ENCODE assay signal across 1 cellular context in the genomic region with DNA sequence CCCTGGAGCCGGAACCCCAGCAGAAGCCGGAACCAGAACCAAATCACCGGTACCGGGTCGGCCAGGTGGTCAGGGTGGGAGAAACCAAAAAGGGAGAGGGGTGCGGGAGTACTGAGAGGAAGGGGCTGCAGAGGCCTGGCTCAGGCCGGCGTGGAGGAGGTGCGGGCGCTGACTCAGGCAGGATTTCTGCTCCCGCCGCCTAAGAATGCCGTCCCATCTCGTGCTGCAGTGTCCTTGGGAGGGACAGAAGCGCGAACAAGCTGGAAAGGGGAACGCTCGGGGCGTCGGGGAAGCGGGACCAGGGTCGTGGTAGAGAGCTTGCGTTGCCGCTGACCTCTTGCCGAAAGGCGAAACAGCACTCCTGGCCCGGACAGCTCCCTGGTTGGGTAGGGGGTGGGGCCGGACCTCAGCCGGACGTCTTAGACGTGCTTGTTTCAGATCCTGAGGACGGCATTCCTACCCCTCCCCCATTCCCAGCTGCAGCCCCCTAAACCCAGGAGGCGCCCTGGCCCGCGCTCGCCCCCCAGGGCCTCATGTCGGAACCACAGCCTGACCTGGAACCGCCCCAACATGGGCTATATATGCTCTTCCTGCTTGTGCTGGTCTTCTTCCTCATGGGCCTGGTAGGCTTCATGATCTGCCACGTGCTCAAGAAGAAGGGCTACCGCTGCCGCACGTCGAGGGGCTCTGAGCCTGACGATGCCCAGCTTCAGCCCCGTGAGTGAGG.
TF ChIP-seq lines count a peak whose summit lies in the region.

No MANE protein-coding gene starts in this region.

TF ChIP-seq in K562, 482 proteins besides CTCF, POLR2A, EP300 and RAD21 (continued from another document):
- TF ChIP-seq ZBTB7A (IDR thresholded peaks at IDR 0.05; ENCODE audit: borderline replicate concordance, control insufficient read depth, low read depth, low read length) (peak; percentile 76; the same call in 1 of the 2 replicates), NR2C2 (CRISPR knock-in tag; IDR thresholded peaks at IDR 0.05) (peak; percentile 51; the same call in 1 of the 2 replicates), NR2C2 (tag; IDR thresholded peaks at IDR 0.05) (peak; percentile 42; the same call in 1 of the 2 replicates), MIER1 (IDR thresholded peaks at IDR 0.05; ENCODE audit: low read depth) (peak; percentile 91), GABPA (tag; conservative IDR thresholded peaks at IDR 0.05; ENCODE audit: low read depth) (0 out of 2 replicates have a peak, but pooled peaks have one; percentile 11), KDM1A (IDR thresholded peaks at IDR 0.05) (0 out of 4 replicates have a peak, but pooled peaks of 1 of the 2 experiments have one; percentile 27), ETV1 (tag; conservative IDR thresholded peaks at IDR 0.05; ENCODE audit: low read depth) (peak; percentile 53)
- TF ChIP-seq, protein P1, sequence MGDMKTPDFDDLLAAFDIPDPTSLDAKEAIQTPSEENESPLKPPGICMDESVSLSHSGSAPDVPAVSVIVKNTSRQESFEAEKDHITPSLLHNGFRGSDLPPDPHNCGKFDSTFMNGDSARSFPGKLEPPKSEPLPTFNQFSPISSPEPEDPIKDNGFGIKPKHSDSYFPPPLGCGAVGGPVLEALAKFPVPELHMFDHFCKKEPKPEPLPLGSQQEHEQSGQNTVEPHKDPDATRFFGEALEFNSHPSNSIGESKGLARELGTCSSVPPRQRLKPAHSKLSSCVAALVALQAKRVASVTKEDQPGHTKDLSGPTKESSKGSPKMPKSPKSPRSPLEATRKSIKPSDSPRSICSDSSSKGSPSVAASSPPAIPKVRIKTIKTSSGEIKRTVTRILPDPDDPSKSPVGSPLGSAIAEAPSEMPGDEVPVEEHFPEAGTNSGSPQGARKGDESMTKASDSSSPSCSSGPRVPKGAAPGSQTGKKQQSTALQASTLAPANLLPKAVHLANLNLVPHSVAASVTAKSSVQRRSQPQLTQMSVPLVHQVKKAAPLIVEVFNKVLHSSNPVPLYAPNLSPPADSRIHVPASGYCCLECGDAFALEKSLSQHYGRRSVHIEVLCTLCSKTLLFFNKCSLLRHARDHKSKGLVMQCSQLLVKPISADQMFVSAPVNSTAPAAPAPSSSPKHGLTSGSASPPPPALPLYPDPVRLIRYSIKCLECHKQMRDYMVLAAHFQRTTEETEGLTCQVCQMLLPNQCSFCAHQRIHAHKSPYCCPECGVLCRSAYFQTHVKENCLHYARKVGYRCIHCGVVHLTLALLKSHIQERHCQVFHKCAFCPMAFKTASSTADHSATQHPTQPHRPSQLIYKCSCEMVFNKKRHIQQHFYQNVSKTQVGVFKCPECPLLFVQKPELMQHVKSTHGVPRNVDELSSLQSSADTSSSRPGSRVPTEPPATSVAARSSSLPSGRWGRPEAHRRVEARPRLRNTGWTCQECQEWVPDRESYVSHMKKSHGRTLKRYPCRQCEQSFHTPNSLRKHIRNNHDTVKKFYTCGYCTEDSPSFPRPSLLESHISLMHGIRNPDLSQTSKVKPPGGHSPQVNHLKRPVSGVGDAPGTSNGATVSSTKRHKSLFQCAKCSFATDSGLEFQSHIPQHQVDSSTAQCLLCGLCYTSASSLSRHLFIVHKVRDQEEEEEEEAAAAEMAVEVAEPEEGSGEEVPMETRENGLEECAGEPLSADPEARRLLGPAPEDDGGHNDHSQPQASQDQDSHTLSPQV (IDR thresholded peaks at IDR 0.05) = peak; percentile 39; the same call in 1 of the 2 replicates
- TF ChIP-seq, protein P2, sequence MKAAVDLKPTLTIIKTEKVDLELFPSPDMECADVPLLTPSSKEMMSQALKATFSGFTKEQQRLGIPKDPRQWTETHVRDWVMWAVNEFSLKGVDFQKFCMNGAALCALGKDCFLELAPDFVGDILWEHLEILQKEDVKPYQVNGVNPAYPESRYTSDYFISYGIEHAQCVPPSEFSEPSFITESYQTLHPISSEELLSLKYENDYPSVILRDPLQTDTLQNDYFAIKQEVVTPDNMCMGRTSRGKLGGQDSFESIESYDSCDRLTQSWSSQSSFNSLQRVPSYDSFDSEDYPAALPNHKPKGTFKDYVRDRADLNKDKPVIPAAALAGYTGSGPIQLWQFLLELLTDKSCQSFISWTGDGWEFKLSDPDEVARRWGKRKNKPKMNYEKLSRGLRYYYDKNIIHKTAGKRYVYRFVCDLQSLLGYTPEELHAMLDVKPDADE (conservative IDR thresholded peaks at IDR 0.05; ENCODE audit: control insufficient read depth, low read depth, low read length) = peak; percentile 89
- TF ChIP-seq, protein P3, sequence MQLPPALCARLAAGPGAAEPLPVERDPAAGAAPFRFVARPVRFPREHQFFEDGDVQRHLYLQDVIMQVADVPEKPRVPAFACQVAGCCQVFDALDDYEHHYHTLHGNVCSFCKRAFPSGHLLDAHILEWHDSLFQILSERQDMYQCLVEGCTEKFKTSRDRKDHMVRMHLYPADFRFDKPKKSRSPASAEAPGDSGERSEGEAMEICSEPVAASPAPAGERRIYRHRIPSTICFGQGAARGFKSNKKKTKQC (CRISPR knock-in tag; IDR thresholded peaks at IDR 0.05) = 0 out of 2 replicates have a peak, but pooled peaks have one; percentile 38
